ENCODE assay signal across 22 cellular contexts in genomic region chr1:239555350-239555749, GRCh38.
"Had no signal": no experiment of that assay in that cellular context is flagged by ENCODE, and none has a peak within 500 bp of the region (broad histone marks: within the 10 kb centered on the region; RNA-seq: fewer than 3 reads in every experiment).

No MANE protein-coding gene starts in this region.

- H3K27ac Mint-ChIP-seq: activated CD4-positive, alpha-beta T cell treated with anti-CD3 and anti-CD28 coated beads, Interleukin-2, amount 10 ng/mL, durations not matched to agents 7 days and 5 days; activated CD8-positive, alpha-beta memory T cell treated with anti-CD3 and anti-CD28 coated beads, Interleukin-2, amount 10 ng/mL, durations not matched to agents 7 days and 5 days; activated CD8-positive, alpha-beta T cell treated with anti-CD3 and anti-CD28 coated beads for 36 hours; activated naive CD8-positive, alpha-beta T cell treated with anti-CD3 and anti-CD28 coated beads, Interleukin-2, amount 50 U/mL, for 24 hours; naive B cell had no signal

- H3K4me3 Mint-ChIP-seq: activated CD4-positive, alpha-beta T cell treated with anti-CD3 and anti-CD28 coated beads, Interleukin-2, amount 10 ng/mL, durations not matched to agents 7 days and 5 days; activated CD8-positive, alpha-beta memory T cell treated with anti-CD3 and anti-CD28 coated beads, Interleukin-2, amount 10 ng/mL, durations not matched to agents 7 days and 5 days; activated CD8-positive, alpha-beta T cell treated with anti-CD3 and anti-CD28 coated beads for 36 hours; activated naive CD8-positive, alpha-beta T cell treated with anti-CD3 and anti-CD28 coated beads, Interleukin-2, amount 50 U/mL, for 24 hours; naive B cell had no signal

- H3K27me3 Mint-ChIP-seq: activated CD4-positive, alpha-beta T cell treated with anti-CD3 and anti-CD28 coated beads, Interleukin-2, amount 10 ng/mL, durations not matched to agents 7 days and 5 days; activated CD8-positive, alpha-beta memory T cell treated with anti-CD3 and anti-CD28 coated beads, Interleukin-2, amount 10 ng/mL, durations not matched to agents 7 days and 5 days; activated CD8-positive, alpha-beta T cell treated with anti-CD3 and anti-CD28 coated beads for 36 hours; activated naive CD8-positive, alpha-beta T cell treated with anti-CD3 and anti-CD28 coated beads, Interleukin-2, amount 50 U/mL, for 24 hours; naive B cell had no signal

- H3K27me3 ChIP-seq: pancreas, upper lobe of left lung had no signal

- H3K36me3 ChIP-seq: lower lobe of right lung, pancreas, upper lobe of left lung had no signal

- DNase-seq: activated CD4-positive, alpha-beta T cell treated with anti-CD3 and anti-CD28 coated beads, Interleukin-2, amount 10 ng/mL, durations not matched to agents 7 days and 5 days; activated CD4-positive, CD25-positive, alpha-beta regulatory T cell treated with anti-CD3 and anti-CD28 coated beads, Interleukin-2, amount 50 U/mL, for 72 hours; activated CD8-positive, alpha-beta memory T cell treated with anti-CD3 and anti-CD28 coated beads, Interleukin-2, amount 10 ng/mL, durations not matched to agents 7 days and 5 days; activated CD8-positive, alpha-beta T cell treated with anti-CD3 and anti-CD28 coated beads for 36 hours; activated gamma-delta T cell; activated naive CD4-positive, alpha-beta T cell treated with anti-CD3 and anti-CD28 coated beads, Interleukin-2, amount 50 U/mL, for 16 hours; activated naive CD8-positive, alpha-beta T cell treated with anti-CD3 and anti-CD28 coated beads, Interleukin-2, amount 50 U/mL, for 24 hours; activated T-cell treated with anti-CD3 and anti-CD28 coated beads for 4 hours; cerebellar nuclear complex; effector CD4-positive, alpha-beta T cell; glutamatergic neuron; hippocampal formation; lower lobe of right lung; naive B cell; pancreas; stimulated activated CD4-positive, alpha-beta T cell treated with anti-CD3 and anti-CD28 coated beads, Interleukin-4, amount 100 ng/mL, for 4 hours; stimulated activated naive CD8-positive, alpha-beta T cell treated with anti-CD3 and anti-CD28 coated beads, Interleukin-15, Interleukin-2, amounts not matched to agents 100 U/mL and 50 U/mL, for 24 hours; upper lobe of left lung had no signal

- H3K9me3 ChIP-seq: lower lobe of right lung, pancreas, upper lobe of left lung had no signal

- H3K4me1 ChIP-seq: upper lobe of left lung had no signal

- ATAC-seq: activated CD8-positive, alpha-beta memory T cell treated with anti-CD3 and anti-CD28 coated beads, Interleukin-2, amount 10 ng/mL, durations not matched to agents 7 days and 5 days; activated CD8-positive, alpha-beta T cell treated with anti-CD3 and anti-CD28 coated beads for 36 hours; activated naive CD8-positive, alpha-beta T cell treated with anti-CD3 and anti-CD28 coated beads, Interleukin-2, amount 50 U/mL, for 24 hours; esophagus mucosa; left lobe of liver; right cardiac atrium; stimulated activated naive CD8-positive, alpha-beta T cell treated with anti-CD3 and anti-CD28 coated beads, Interleukin-15, Interleukin-2, amounts not matched to agents 100 U/mL and 50 U/mL, for 24 hours had no signal

- H3K4me3 ChIP-seq: lower lobe of right lung, pancreas, upper lobe of left lung had no signal

- H3K36me3 Mint-ChIP-seq: activated CD8-positive, alpha-beta memory T cell treated with anti-CD3 and anti-CD28 coated beads, Interleukin-2, amount 10 ng/mL, durations not matched to agents 7 days and 5 days; naive B cell had no signal

- H3K27ac ChIP-seq: lower lobe of right lung, pancreas, upper lobe of left lung, VCaP had no signal

- H3K9me3 Mint-ChIP-seq: activated CD4-positive, alpha-beta T cell treated with anti-CD3 and anti-CD28 coated beads, Interleukin-2, amount 10 ng/mL, durations not matched to agents 7 days and 5 days; activated CD8-positive, alpha-beta T cell treated with anti-CD3 and anti-CD28 coated beads for 36 hours; activated naive CD8-positive, alpha-beta T cell treated with anti-CD3 and anti-CD28 coated beads, Interleukin-2, amount 50 U/mL, for 24 hours had no signal
